1 cellular context compared by ENCODE assay signal in genomic region chr7:40887099-40887498, GRCh38.
TF ChIP-seq lines count a peak whose summit lies in the region.

No MANE protein-coding gene starts in this region.

TF ChIP-seq in SK-N-SH treated with all-trans-retinoic acid at 6 μM for 48 hours, 23 proteins besides CTCF, POLR2A, EP300 and RAD21 (continued from another document):
- no peak for TF ChIP-seq TSHZ2 (CRISPR knock-in tag; IDR thresholded peaks at IDR 0.05)
